ENCODE assay signal across 1 cellular context in the genomic region with DNA sequence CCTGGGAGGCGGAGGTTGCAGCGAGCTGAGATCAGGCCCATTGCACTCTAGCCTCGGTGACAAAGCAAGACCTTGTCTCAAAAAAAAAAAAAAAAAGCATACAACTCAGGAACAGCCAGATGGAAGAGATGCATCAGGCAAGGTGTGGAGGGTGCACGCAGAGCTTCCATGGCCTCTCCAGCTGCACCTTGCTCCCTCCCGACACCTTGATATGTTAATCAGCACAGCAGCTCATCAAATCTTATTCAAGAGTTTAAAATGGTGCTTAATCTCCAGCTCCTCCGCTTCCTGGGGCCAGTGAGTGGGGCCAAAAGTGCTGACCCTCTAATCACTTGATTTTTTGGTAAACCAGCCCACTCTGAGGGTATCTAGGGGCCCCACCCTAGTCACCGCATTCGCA.
TF ChIP-seq lines count a peak whose summit lies in the region.

No MANE protein-coding gene starts in this region.

TF ChIP-seq in GM23338, 12 proteins besides CTCF, POLR2A, EP300 and RAD21:
- TF ChIP-seq, protein P1, sequence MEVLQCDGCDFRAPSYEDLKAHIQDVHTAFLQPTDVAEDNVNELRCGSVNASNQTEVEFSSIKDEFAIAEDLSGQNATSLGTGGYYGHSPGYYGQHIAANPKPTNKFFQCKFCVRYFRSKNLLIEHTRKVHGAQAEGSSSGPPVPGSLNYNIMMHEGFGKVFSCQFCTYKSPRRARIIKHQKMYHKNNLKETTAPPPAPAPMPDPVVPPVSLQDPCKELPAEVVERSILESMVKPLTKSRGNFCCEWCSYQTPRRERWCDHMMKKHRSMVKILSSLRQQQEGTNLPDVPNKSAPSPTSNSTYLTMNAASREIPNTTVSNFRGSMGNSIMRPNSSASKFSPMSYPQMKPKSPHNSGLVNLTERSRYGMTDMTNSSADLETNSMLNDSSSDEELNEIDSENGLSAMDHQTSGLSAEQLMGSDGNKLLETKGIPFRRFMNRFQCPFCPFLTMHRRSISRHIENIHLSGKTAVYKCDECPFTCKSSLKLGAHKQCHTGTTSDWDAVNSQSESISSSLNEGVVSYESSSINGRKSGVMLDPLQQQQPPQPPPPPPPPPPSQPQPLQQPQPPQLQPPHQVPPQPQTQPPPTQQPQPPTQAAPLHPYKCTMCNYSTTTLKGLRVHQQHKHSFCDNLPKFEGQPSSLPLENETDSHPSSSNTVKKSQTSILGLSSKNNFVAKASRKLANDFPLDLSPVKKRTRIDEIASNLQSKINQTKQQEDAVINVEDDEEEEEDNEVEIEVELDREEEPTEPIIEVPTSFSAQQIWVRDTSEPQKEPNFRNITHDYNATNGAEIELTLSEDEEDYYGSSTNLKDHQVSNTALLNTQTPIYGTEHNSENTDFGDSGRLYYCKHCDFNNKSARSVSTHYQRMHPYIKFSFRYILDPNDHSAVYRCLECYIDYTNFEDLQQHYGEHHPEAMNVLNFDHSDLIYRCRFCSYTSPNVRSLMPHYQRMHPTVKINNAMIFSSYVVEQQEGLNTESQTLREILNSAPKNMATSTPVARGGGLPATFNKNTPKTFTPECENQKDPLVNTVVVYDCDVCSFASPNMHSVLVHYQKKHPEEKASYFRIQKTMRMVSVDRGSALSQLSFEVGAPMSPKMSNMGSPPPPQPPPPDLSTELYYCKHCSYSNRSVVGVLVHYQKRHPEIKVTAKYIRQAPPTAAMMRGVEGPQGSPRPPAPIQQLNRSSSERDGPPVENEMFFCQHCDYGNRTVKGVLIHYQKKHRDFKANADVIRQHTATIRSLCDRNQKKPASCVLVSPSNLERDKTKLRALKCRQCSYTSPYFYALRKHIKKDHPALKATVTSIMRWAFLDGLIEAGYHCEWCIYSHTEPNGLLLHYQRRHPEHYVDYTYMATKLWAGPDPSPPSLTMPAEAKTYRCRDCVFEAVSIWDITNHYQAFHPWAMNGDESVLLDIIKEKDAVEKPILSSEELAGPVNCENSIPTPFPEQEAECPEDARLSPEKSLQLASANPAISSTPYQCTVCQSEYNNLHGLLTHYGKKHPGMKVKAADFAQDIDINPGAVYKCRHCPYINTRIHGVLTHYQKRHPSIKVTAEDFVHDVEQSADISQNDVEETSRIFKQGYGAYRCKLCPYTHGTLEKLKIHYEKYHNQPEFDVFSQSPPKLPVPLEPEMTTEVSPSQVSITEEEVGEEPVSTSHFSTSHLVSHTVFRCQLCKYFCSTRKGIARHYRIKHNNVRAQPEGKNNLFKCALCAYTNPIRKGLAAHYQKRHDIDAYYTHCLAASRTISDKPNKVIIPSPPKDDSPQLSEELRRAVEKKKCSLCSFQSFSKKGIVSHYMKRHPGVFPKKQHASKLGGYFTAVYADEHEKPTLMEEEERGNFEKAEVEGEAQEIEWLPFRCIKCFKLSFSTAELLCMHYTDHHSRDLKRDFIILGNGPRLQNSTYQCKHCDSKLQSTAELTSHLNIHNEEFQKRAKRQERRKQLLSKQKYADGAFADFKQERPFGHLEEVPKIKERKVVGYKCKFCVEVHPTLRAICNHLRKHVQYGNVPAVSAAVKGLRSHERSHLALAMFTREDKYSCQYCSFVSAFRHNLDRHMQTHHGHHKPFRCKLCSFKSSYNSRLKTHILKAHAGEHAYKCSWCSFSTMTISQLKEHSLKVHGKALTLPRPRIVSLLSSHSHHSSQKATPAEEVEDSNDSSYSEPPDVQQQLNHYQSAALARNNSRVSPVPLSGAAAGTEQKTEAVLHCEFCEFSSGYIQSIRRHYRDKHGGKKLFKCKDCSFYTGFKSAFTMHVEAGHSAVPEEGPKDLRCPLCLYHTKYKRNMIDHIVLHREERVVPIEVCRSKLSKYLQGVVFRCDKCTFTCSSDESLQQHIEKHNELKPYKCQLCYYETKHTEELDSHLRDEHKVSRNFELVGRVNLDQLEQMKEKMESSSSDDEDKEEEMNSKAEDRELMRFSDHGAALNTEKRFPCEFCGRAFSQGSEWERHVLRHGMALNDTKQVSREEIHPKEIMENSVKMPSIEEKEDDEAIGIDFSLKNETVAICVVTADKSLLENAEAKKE (CRISPR knock-in tag; IDR thresholded peaks at IDR 0.05), result no peak
- TF ChIP-seq NANOG (IDR thresholded peaks at IDR 0.05; ENCODE audit: borderline replicate concordance) (no peak), JUNB (IDR thresholded peaks at IDR 0.05; ENCODE audit: unreplicated experiment) (no peak), EZH2 (IDR thresholded peaks at IDR 0.05; ENCODE audit: low read depth, unreplicated experiment) (no peak), EZH2phosphoT487 (IDR thresholded peaks at IDR 0.05; ENCODE audit: unreplicated experiment) (no peak), CREB1 (CRISPR knock-in tag; IDR thresholded peaks at IDR 0.05; ENCODE audit: low read depth) (no peak), POLR2AphosphoS5 (IDR thresholded peaks at IDR 0.05; ENCODE audit: low read depth) (no peak), STAT1 (IDR thresholded peaks at IDR 0.05; ENCODE audit: unreplicated experiment) (no peak), ZNF114 (CRISPR knock-in tag; IDR thresholded peaks at IDR 0.05) (no peak), ZNF331 (CRISPR knock-in tag; IDR thresholded peaks at IDR 0.05; ENCODE audit: low read depth) (no peak)
- TF ChIP-seq, protein P2, sequence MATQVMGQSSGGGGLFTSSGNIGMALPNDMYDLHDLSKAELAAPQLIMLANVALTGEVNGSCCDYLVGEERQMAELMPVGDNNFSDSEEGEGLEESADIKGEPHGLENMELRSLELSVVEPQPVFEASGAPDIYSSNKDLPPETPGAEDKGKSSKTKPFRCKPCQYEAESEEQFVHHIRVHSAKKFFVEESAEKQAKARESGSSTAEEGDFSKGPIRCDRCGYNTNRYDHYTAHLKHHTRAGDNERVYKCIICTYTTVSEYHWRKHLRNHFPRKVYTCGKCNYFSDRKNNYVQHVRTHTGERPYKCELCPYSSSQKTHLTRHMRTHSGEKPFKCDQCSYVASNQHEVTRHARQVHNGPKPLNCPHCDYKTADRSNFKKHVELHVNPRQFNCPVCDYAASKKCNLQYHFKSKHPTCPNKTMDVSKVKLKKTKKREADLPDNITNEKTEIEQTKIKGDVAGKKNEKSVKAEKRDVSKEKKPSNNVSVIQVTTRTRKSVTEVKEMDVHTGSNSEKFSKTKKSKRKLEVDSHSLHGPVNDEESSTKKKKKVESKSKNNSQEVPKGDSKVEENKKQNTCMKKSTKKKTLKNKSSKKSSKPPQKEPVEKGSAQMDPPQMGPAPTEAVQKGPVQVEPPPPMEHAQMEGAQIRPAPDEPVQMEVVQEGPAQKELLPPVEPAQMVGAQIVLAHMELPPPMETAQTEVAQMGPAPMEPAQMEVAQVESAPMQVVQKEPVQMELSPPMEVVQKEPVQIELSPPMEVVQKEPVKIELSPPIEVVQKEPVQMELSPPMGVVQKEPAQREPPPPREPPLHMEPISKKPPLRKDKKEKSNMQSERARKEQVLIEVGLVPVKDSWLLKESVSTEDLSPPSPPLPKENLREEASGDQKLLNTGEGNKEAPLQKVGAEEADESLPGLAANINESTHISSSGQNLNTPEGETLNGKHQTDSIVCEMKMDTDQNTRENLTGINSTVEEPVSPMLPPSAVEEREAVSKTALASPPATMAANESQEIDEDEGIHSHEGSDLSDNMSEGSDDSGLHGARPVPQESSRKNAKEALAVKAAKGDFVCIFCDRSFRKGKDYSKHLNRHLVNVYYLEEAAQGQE (IDR thresholded peaks at IDR 0.05; ENCODE audit: unreplicated experiment), result no peak
- TF ChIP-seq, protein P3, sequence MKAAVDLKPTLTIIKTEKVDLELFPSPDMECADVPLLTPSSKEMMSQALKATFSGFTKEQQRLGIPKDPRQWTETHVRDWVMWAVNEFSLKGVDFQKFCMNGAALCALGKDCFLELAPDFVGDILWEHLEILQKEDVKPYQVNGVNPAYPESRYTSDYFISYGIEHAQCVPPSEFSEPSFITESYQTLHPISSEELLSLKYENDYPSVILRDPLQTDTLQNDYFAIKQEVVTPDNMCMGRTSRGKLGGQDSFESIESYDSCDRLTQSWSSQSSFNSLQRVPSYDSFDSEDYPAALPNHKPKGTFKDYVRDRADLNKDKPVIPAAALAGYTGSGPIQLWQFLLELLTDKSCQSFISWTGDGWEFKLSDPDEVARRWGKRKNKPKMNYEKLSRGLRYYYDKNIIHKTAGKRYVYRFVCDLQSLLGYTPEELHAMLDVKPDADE (IDR thresholded peaks at IDR 0.05), result no peak
